Comparison of ENCODE assay signal across 10 cellular contexts in the genomic region with DNA sequence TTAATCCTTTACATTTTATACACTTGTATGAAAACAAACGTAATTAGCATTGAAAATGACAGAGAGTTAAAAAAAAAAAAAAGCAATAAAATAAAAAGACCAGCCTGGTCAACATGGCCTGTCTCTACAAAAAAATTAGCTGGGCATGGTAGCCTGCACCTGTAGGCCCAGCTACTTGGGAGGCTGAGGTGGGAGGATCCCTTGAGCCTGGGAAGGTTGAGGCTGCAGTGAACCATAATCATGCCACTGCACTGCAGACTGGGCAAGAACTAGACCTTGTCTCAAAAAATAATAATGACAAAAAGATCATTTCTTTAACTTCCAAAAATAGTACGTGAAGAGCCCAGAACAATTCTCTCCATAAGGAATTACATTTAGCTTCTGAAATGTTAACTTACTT. TPM values are rescaled to one million over a fixed set of nuclear protein-coding genes. Genes with fewer than 3 reads are reported as not detected.
A peak's percentile ranks its signal among the peaks of the same experiment; 100 is the strongest.
DNase-seq lines count a peak whose midpoint lies in the region; ATAC-seq and TF ChIP-seq lines count a peak whose summit lies in the region.
"Had no signal": no experiment of that assay in that cellular context is flagged by ENCODE, and none has a peak within 500 bp of the region (broad histone marks: within the 10 kb centered on the region; RNA-seq: fewer than 3 reads in every experiment).

No MANE protein-coding gene starts in this region.

- H3K9me3 Mint-ChIP-seq in WTC11, result no peaks in the 10 kb centered on the region

- TF ChIP-seq POLR2A in stomach (IDR thresholded peaks at IDR 0.05), result no peak

- POLR2A ChIA-PET in WTC11 (lab: Charles Lee), result no interaction called here

- H3K36me3 ChIP-seq in cardiac muscle cell (peaks cover 4% of the 10 kb centered on the region), stomach (peaks cover 8 to 48% (median 39%) of the 10 kb centered on the region in 4 donors)

- intact Hi-C loops in cardiac septum (cut with DNase I) (loop anchor here (5.0 kb wide), 1 partner anchor 264 kb away; no protein-coding TSS in a partner anchor), stomach (cut with DNase I; ENCODE audit: low total_unique reads) (no loop called here)

- H3K4me3 Mint-ChIP-seq in WTC11, result peak overlapping the region; percentile 95

- no peaks in the 10 kb centered on the region for H3K27me3 Mint-ChIP-seq in WTC11 (ENCODE audit: low read depth)

- H3K27me3 ChIP-seq in cardiac muscle cell (no peaks in the 10 kb centered on the region), stomach (no peaks in the 10 kb centered on the region)

- 78 to 83% (median 78%) methylated on average over 2 of the region's 2 CpGs for WGBS in stomach, 5 donors

- peaks cover 46% of the 10 kb centered on the region for H3K4me1 ChIP-seq in cardiac muscle cell (ENCODE audit: low read depth)
- peaks cover 17 to 59% (median 40%) of the 10 kb centered on the region in 4 donors for H3K4me1 ChIP-seq in stomach

- CTCF ChIA-PET in WTC11 (lab: Charles Lee), result interaction anchor here (3.4 kb wide), 1 partner anchor 121 kb away, joined by 18 read pairs; a partner anchor contains a TSS

- no peak overlapping the region for H3K27ac ChIP-seq in cardiac muscle cell
- no peak overlapping the region for H3K27ac ChIP-seq in stomach

- DNase-seq in cardiac muscle cell (ENCODE audit: low read depth in 1 of 2, low spot score in 1 of 2), result no peak
- no peak for DNase-seq in cardiac septum (ENCODE audit: low spot score)
- no peak for DNase-seq in WTC11 (ENCODE audit: low spot score)
- DNase-seq in fibroblast of villous mesenchyme (ENCODE audit: low read depth), result no peak
- no peak for DNase-seq in stomach
- DNase-seq in stimulated activated CD4-positive, alpha-beta T cell treated with anti-CD3 and anti-CD28 coated beads, Interleukin-4, amount 100 ng/mL, for 24 hours, result no peak
- no peak for DNase-seq in nucleus accumbens (lab: John Stamatoyannopoulos, UW)
- no peak for DNase-seq in GF-D8 (lab: John Stamatoyannopoulos, UW)
- DNase-seq: NCI-H1694 treated with DMSO at 0.1 percent for 48 hours, T1000 had no signal

- no peaks in the 10 kb centered on the region for H3K9me3 ChIP-seq in cardiac muscle cell (ENCODE audit: low read depth)
- H3K9me3 ChIP-seq in stomach, result no peaks in the 10 kb centered on the region

- H3K4me3 ChIP-seq in cardiac muscle cell, result peak overlapping the region; percentile 76
- H3K4me3 ChIP-seq in fibroblast of villous mesenchyme (ENCODE audit: low read depth, low read length), result peak overlapping the region; percentile 90
- peak overlapping the region in 3 of 4 donors; percentile 78 to 87 (median 85) for H3K4me3 ChIP-seq in stomach

- peaks cover 20% of the 10 kb centered on the region for H3K4me1 Mint-ChIP-seq in WTC11

- peaks cover 50% of the 10 kb centered on the region for H3K36me3 Mint-ChIP-seq in WTC11

- TF ChIP-seq CTCF in cardiac muscle cell (IDR thresholded peaks at IDR 0.05; ENCODE audit: low read depth, low read length), result no peak
- TF ChIP-seq CTCF in WTC11 (IDR thresholded peaks at IDR 0.05), result no peak
- TF ChIP-seq CTCF in fibroblast of villous mesenchyme (IDR thresholded peaks at IDR 0.05; ENCODE audit: insufficient read depth, low read depth, low read length), result no peak
- TF ChIP-seq CTCF in stomach (IDR thresholded peaks at IDR 0.05), result no peak

- ATAC-seq in WTC11, result no peak

- no peak overlapping the region for H3K27ac Mint-ChIP-seq in WTC11

- no peak for TF ChIP-seq EP300 in stomach (IDR thresholded peaks at IDR 0.05)

TF ChIP-seq in WTC11, 78 proteins besides CTCF, POLR2A, EP300 and RAD21:
- no peak for TF ChIP-seq ESRRA (CRISPR knock-in tag; IDR thresholded peaks at IDR 0.05; ENCODE audit: borderline replicate concordance)
- TF ChIP-seq, protein P1, sequence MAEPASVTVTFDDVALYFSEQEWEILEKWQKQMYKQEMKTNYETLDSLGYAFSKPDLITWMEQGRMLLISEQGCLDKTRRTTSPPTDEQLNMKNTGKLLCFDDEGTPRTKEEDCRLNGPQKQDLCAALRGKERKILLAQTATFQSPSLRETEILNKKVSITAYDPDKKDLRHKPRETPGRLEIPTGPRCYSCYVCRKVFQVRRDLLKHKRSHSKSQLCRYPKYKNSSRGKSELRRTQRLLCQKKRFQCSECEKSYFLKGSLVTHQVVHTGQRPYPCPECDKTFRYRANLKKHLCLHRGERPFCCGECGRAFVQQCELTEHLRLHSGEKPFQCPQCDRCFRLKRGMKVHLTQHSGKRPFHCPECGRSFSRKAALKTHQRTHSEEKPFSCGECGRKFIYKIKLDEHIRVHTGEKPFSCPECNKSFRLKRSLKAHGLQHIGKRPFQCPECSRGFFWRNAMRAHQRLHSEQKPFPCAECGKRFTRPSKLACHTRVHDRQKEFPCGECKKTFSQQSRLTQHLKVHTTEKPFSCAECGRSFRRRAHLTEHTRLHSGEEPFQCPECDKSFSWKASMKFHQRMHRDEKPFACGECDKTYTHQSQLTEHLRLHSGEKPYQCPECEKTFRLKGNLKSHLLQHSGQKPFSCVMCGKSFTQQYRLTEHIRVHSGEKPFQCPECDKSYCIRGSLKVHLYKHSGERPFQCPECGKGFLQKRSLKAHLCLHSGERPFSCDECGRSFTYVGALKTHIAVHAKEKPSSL (CRISPR knock-in tag; conservative IDR thresholded peaks at IDR 0.05), result no peak
- no peak for TF ChIP-seq ETV6 (CRISPR knock-in tag; IDR thresholded peaks at IDR 0.05)
- TF ChIP-seq, protein P2, sequence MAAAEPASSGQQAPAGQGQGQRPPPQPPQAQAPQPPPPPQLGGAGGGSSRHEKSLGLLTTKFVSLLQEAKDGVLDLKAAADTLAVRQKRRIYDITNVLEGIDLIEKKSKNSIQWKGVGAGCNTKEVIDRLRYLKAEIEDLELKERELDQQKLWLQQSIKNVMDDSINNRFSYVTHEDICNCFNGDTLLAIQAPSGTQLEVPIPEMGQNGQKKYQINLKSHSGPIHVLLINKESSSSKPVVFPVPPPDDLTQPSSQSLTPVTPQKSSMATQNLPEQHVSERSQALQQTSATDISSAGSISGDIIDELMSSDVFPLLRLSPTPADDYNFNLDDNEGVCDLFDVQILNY (CRISPR knock-in tag; IDR thresholded peaks at IDR 0.05), result no peak
- TF ChIP-seq, protein P3, sequence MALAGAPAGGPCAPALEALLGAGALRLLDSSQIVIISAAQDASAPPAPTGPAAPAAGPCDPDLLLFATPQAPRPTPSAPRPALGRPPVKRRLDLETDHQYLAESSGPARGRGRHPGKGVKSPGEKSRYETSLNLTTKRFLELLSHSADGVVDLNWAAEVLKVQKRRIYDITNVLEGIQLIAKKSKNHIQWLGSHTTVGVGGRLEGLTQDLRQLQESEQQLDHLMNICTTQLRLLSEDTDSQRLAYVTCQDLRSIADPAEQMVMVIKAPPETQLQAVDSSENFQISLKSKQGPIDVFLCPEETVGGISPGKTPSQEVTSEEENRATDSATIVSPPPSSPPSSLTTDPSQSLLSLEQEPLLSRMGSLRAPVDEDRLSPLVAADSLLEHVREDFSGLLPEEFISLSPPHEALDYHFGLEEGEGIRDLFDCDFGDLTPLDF (CRISPR knock-in tag; IDR thresholded peaks at IDR 0.05), result no peak
- TF ChIP-seq, protein P4, sequence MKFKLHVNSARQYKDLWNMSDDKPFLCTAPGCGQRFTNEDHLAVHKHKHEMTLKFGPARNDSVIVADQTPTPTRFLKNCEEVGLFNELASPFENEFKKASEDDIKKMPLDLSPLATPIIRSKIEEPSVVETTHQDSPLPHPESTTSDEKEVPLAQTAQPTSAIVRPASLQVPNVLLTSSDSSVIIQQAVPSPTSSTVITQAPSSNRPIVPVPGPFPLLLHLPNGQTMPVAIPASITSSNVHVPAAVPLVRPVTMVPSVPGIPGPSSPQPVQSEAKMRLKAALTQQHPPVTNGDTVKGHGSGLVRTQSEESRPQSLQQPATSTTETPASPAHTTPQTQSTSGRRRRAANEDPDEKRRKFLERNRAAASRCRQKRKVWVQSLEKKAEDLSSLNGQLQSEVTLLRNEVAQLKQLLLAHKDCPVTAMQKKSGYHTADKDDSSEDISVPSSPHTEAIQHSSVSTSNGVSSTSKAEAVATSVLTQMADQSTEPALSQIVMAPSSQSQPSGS (CRISPR knock-in tag; IDR thresholded peaks at IDR 0.05; ENCODE audit: borderline replicate concordance, low read depth), result no peak
- TF ChIP-seq FOXJ3 (CRISPR knock-in tag; IDR thresholded peaks at IDR 0.05; ENCODE audit: borderline replicate concordance), result no peak
TF ChIP-seq in WTC11: peak in this region for 0.

RNA-seq across cellular contexts. Expression of a gene that starts 1.9 kb away (rescaled TPM):
- total RNA-seq in cardiac muscle cell (90.9 and 143 TPM in 2 replicates), cardiac septum (155 TPM), WTC11 (2021) (147 to 162 TPM (median 160 TPM) in 3 replicates), fibroblast of villous mesenchyme (341 and 446 TPM in 2 replicates), stomach (100 to 1,000 TPM in 1 of 5 donors, 10 to 100 TPM in 4; 30.4 to 190 (median 77.1) TPM)
- polyA plus RNA-seq in cardiac muscle cell (202 and 266 TPM in 2 replicates), stomach (10 to 100 TPM; 70.1 to 82.5 (median 76.6) TPM)
